19 cellular contexts compared by ENCODE assay signal in genomic region chr11:47284151-47284550, GRCh38.
"Had no signal": no experiment of that assay in that cellular context is flagged by ENCODE, and none has a peak within 500 bp of the region (broad histone marks: within the 10 kb centered on the region; RNA-seq: fewer than 3 reads in every experiment).

No MANE protein-coding gene starts in this region.

- DNase-seq: effector memory CD8-positive, alpha-beta T cell; erythroblast; foreskin keratinocyte; head of caudate nucleus; hippocampal formation; kidney glomerular epithelial cell; natural killer cell; nucleus accumbens; ovary; small intestine; stimulated activated CD4-positive, alpha-beta T cell treated with anti-CD3 and anti-CD28 coated beads, Interleukin-12 subunit alpha, Interleukin-12 subunit beta, amount 100 ng/mL, for 4 hours; stimulated activated naive CD4-positive, alpha-beta T cell; trophoblast cell had no signal

- H3K27me3 Mint-ChIP-seq: dendritic cell treated with granulocyte-macrophage colony-stimulating factor and Interleukin-4, amounts not matched to agents 40 ng/mL and 50 ng/mL, for 4 days; effector memory CD8-positive, alpha-beta T cell had no signal

- H3K9me3 Mint-ChIP-seq: dendritic cell treated with granulocyte-macrophage colony-stimulating factor and Interleukin-4, amounts not matched to agents 40 ng/mL and 50 ng/mL, for 4 days; effector memory CD8-positive, alpha-beta T cell; mesothelial cell of epicardium; natural killer cell; neural progenitor cell had no signal

- H3K27ac Mint-ChIP-seq: dendritic cell treated with granulocyte-macrophage colony-stimulating factor and Interleukin-4, amounts not matched to agents 40 ng/mL and 50 ng/mL, for 4 days; mesothelial cell of epicardium; neural progenitor cell had no signal

- H3K4me3 Mint-ChIP-seq: dendritic cell treated with granulocyte-macrophage colony-stimulating factor and Interleukin-4, amounts not matched to agents 40 ng/mL and 50 ng/mL, for 4 days; effector memory CD8-positive, alpha-beta T cell; mesothelial cell of epicardium; natural killer cell; neural progenitor cell had no signal

- FAIRE-seq: colon, islet of Langerhans, small intestine had no signal

- ATAC-seq: effector memory CD8-positive, alpha-beta T cell; foreskin keratinocyte; natural killer cell had no signal

- H3K27ac ChIP-seq: foreskin keratinocyte, neural progenitor cell, ovary had no signal

- H3K4me1 Mint-ChIP-seq: mesothelial cell of epicardium, neural progenitor cell had no signal

- H3K4me3 ChIP-seq: neural progenitor cell, ovary, right atrium auricular region had no signal

- H3K36me3 ChIP-seq: neural progenitor cell, ovary had no signal

- H3K27me3 ChIP-seq: foreskin keratinocyte, neural progenitor cell, ovary, right atrium auricular region had no signal

- H2AFZ ChIP-seq: neural progenitor cell had no signal

- H3K4me1 ChIP-seq: foreskin keratinocyte, neural progenitor cell had no signal

- H3K9ac ChIP-seq: neural progenitor cell had no signal

- H3K9me3 ChIP-seq: ovary, right atrium auricular region had no signal

- H3K4me2 ChIP-seq: neural progenitor cell had no signal
